In the genomic region with DNA sequence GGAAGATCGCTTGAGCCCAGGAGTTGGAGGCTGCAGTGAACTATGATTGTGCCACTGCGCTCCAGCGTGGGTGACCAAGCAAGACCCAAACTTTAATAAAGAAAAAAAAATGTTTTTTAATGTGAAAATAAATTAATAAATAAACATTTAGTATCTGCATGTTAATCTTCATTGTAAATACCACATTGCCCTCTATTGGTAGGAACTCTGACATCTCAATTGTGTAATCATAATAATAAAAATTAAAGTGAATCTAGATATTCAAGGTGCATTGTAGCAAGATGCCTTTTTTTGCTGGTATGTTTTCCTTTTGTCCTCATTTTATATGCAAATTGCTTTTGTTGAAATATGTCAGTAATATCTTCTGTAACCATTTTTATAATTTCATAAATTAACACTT, we compare ENCODE assay signal across 9 cellular contexts.
DNase-seq lines count a peak whose midpoint lies in the region; ATAC-seq and TF ChIP-seq lines count a peak whose summit lies in the region.
"Had no signal": no experiment of that assay in that cellular context is flagged by ENCODE, and none has a peak within 500 bp of the region (broad histone marks: within the 10 kb centered on the region; RNA-seq: fewer than 3 reads in every experiment).

No MANE protein-coding gene starts in this region.

- intact Hi-C loops in PC-3 (cut with micrococcal nuclease) (loop anchor here (1.0 to 5.0 kb wide), 5 partner anchors 102 to 697 kb away; no protein-coding TSS in a partner anchor), testis (cut with DNase I; ENCODE audit: low total_unique reads) (loop anchor here (10.0 kb wide), 1 partner anchor 275 kb away; the partner anchor contains the start of gene TMEM158)

- TF ChIP-seq POLR2A in testis (IDR thresholded peaks at IDR 0.05), result no peak

- H3K27me3 ChIP-seq in PC-3 (ENCODE audit: low read length), result no peaks in the 10 kb centered on the region
- H3K27me3 ChIP-seq in fibroblast of lung (ENCODE audit: control insufficient read depth, insufficient read depth, low read length), result no peaks in the 10 kb centered on the region
- no peaks in the 10 kb centered on the region for H3K27me3 ChIP-seq in testis

- no peaks in the 10 kb centered on the region for H3K79me2 ChIP-seq in PC-3 (ENCODE audit: low read length)
- no peaks in the 10 kb centered on the region for H3K79me2 ChIP-seq in fibroblast of lung (ENCODE audit: control insufficient read depth, insufficient read depth, low read length)

- H3F3A ChIP-seq in PC-3 (ENCODE audit: low read length, unreplicated experiment), result no peaks in the 10 kb centered on the region

- H3K27me3 Mint-ChIP-seq in activated T-cell treated with anti-CD3 and anti-CD28 coated beads, Interleukin-2, amount 50 U/mL, for 72 hours (ENCODE audit: low read depth), result no peaks in the 10 kb centered on the region
- H3K27me3 Mint-ChIP-seq: memory B cell had no signal

- POLR2A ChIA-PET in PC-3 (lab: Charles Lee; ENCODE audit: unreplicated experiment), result interaction anchor here (0.7 kb wide), 1 partner anchor 458 kb away, joined by 3 read pairs; no protein-coding TSS in a partner anchor

- CTCF ChIA-PET in PC-3 (lab: Charles Lee), result interaction anchor here (0.6 to 1.1 kb wide), 3 partner anchors 406 to 458 kb away, joined by 3 to 7 read pairs (median 5); no protein-coding TSS in a partner anchor

- peaks cover 8% of the 10 kb centered on the region for H3K4me1 Mint-ChIP-seq in activated T-cell treated with anti-CD3 and anti-CD28 coated beads, Interleukin-2, amount 50 U/mL, for 72 hours (ENCODE audit: low read depth)
- H3K4me1 Mint-ChIP-seq: memory B cell had no signal

- H3K4me1 ChIP-seq in PC-3 (ENCODE audit: insufficient read depth, low read length) (no peaks in the 10 kb centered on the region), fibroblast of lung (ENCODE audit: control insufficient read depth, extremely low read depth, insufficient read depth, low read length) (no peaks in the 10 kb centered on the region), testis (no peaks in the 10 kb centered on the region)

- no peak overlapping the region for H3K4me3 Mint-ChIP-seq in activated T-cell treated with anti-CD3 and anti-CD28 coated beads, Interleukin-2, amount 50 U/mL, for 72 hours
- H3K4me3 Mint-ChIP-seq: memory B cell had no signal

- no peaks in the 10 kb centered on the region for H3K9me2 ChIP-seq in PC-3 (replicated peaks; ENCODE audit: low read length)

- BruUV-seq in PC-3 (replicated peaks; lab: Mats Ljungman, UMichigan), result no TSS peak

- no peak overlapping the region for H3K4me3 ChIP-seq in PC-3 (ENCODE audit: low read length)
- H3K4me3 ChIP-seq in fibroblast of lung (replicated peaks in 1 of 4; ENCODE audit: control extremely low read depth in 1 of 4, insufficient read depth in 1 of 4, low read depth in 3 of 4, low read length in 4 of 4), result no peak overlapping the region
- no peak overlapping the region for H3K4me3 ChIP-seq in testis

- TF ChIP-seq CTCF in PC-3 (conservative IDR thresholded peaks at IDR 0.05; ENCODE audit: low read depth, low read length) (peak; percentile 66), fibroblast of lung (conservative IDR thresholded peaks at IDR 0.05 in 1 of 2, IDR thresholded peaks at IDR 0.05 in 1 of 2; ENCODE audit: low read depth in 1 of 2, low read length in 2 of 2) (peak in 1 of 2 donors; percentile 44), testis (IDR thresholded peaks at IDR 0.05) (peak; percentile 11 to 57 (median 13))

- ATAC-seq in PC-3 (peak; percentile 66; the same call in 1 of the 2 replicates), HG03469 (IDR thresholded peaks at IDR 0.05; ENCODE audit: unreplicated experiment) (no peak)
- no peak for ATAC-seq in activated T-cell treated with anti-CD3 and anti-CD28 coated beads, Interleukin-2, amount 50 U/mL, for 72 hours (replicated peaks in 1 of 2)

- H3K27ac ChIP-seq in PC-3 (ENCODE audit: low read length), result no peak overlapping the region
- H3K27ac ChIP-seq in fibroblast of lung (ENCODE audit: insufficient read depth, low read length), result no peak overlapping the region
- no peak overlapping the region for H3K27ac ChIP-seq in testis

- no peak overlapping the region for H3K27ac Mint-ChIP-seq in activated T-cell treated with anti-CD3 and anti-CD28 coated beads, Interleukin-2, amount 50 U/mL, for 72 hours
- H3K27ac Mint-ChIP-seq: memory B cell had no signal

- H3K9me3 Mint-ChIP-seq in activated T-cell treated with anti-CD3 and anti-CD28 coated beads, Interleukin-2, amount 50 U/mL, for 72 hours, result no peaks in the 10 kb centered on the region
- H3K9me3 Mint-ChIP-seq: memory B cell had no signal

- DNase-seq in NCI-H2196 (lab: John Stamatoyannopoulos, UW; ENCODE audit: unreplicated experiment), result peak; percentile 12
- no peak for DNase-seq in NCI-H2196 treated with DMSO at 0.1 percent for 48 hours (lab: John Stamatoyannopoulos, UW; ENCODE audit: unreplicated experiment)
- DNase-seq in PC-3, result peak; percentile 72
- DNase-seq in fibroblast of lung (ENCODE audit: low read depth in 2 of 2), result peak; percentile 48 to 79
- DNase-seq in testis, result no peak
- DNase-seq in activated T-cell treated with anti-CD3 and anti-CD28 coated beads, Interleukin-2, amount 50 U/mL, for 72 hours, result no peak
- no peak for DNase-seq in DMS79 treated with DMSO at 0.1 percent for 48 hours (lab: John Stamatoyannopoulos, UW)

- 78 to 87% methylated on average over 3 of the region's 3 CpGs for WGBS in testis, 2 donors

- H3K36me3 Mint-ChIP-seq in activated T-cell treated with anti-CD3 and anti-CD28 coated beads, Interleukin-2, amount 50 U/mL, for 72 hours (ENCODE audit: insufficient read depth in 2 of 2), result no peaks in the 10 kb centered on the region

- no peaks in the 10 kb centered on the region for H3K9me3 ChIP-seq in PC-3 (ENCODE audit: low read length)
- H3K9me3 ChIP-seq in fibroblast of lung (ENCODE audit: control insufficient read depth, insufficient read depth, low read depth, low read length), result no peaks in the 10 kb centered on the region
- H3K9me3 ChIP-seq in testis, result no peaks in the 10 kb centered on the region

- H4K20me1 ChIP-seq in PC-3 (ENCODE audit: low read length) (no peaks in the 10 kb centered on the region), fibroblast of lung (ENCODE audit: control insufficient read depth, extremely low read depth, insufficient read depth, low read length) (no peaks in the 10 kb centered on the region)

- H2AFZ ChIP-seq in PC-3 (ENCODE audit: low read length), result no peak overlapping the region
- H2AFZ ChIP-seq in fibroblast of lung (ENCODE audit: low read length), result no peak overlapping the region

- H3K36me3 ChIP-seq in PC-3 (ENCODE audit: low read depth, low read length) (peaks cover 12% of the 10 kb centered on the region; the same call in 1 of the 2 replicates), fibroblast of lung (ENCODE audit: control insufficient read depth, insufficient read depth, low read length) (peaks cover 1% of the 10 kb centered on the region), testis (ENCODE audit: low read depth, missing control alignments) (no peaks in the 10 kb centered on the region)

- H3K9ac ChIP-seq in PC-3 (ENCODE audit: low read length), result no peak overlapping the region
- no peak overlapping the region for H3K9ac ChIP-seq in fibroblast of lung (ENCODE audit: insufficient read depth, low read length)

- no peak overlapping the region for H3K4me2 ChIP-seq in PC-3 (ENCODE audit: low read length)
- H3K4me2 ChIP-seq in fibroblast of lung (ENCODE audit: extremely low read depth, insufficient read depth, low read length), result no peak overlapping the region

Comparison
In these comparisons a context has a peak if more than half of its experiments do, and no peak if none do; other contexts are left out.
1. DNase-seq: peak in NCI-H2196 (single experiment), PC-3 (single experiment) and fibroblast of lung (2 of 2); none in NCI-H2196 treated with DMSO at 0.1 percent for 48 hours (single experiment), testis (single experiment), activated T-cell treated with anti-CD3 and anti-CD28 coated beads, Interleukin-2, amount 50 U/mL, for 72 hours (0 of 2) and DMS79 treated with DMSO at 0.1 percent for 48 hours (single experiment).